In genomic region chrX:12657433-12657832, GRCh38 we compare ENCODE assay signal across 28 cellular contexts.
"Had no signal": no experiment of that assay in that cellular context is flagged by ENCODE, and none has a peak within 500 bp of the region (broad histone marks: within the 10 kb centered on the region; RNA-seq: fewer than 3 reads in every experiment).

No MANE protein-coding gene starts in this region.

- H3K9me3 Mint-ChIP-seq: natural killer cell; neural progenitor cell; stimulated activated naive CD8-positive, alpha-beta T cell treated with anti-CD3 and anti-CD28 coated beads, Interleukin-15, amount 100 ng/mL, for 72 hours had no signal

- DNase-seq: hypothalamus; immature natural killer cell; kidney; left colon; left lung; lower lobe of right lung; mammary epithelial cell; mesenchymal stem cell; natural killer cell; nephron progenitor cell; occipital lobe; ovary; right cardiac atrium; stimulated activated CD4-positive, alpha-beta T cell treated with anti-CD3 and anti-CD28 coated beads, Interleukin-12 subunit alpha, Interleukin-12 subunit beta, amount 100 ng/mL, for 4 hours; stimulated activated CD4-positive, alpha-beta T cell treated with anti-CD3 and anti-CD28 coated beads, Interleukin-15, amount 100 ng/mL, for 24 hours; stimulated activated CD4-positive, alpha-beta T cell treated with anti-CD3 and anti-CD28 coated beads, Interleukin-2, amount 100 ng/mL, for 24 hours; stimulated activated CD4-positive, alpha-beta T cell treated with anti-CD3 and anti-CD28 coated beads, Interleukin-4, amount 100 ng/mL, for 1 hour; stimulated activated naive CD4-positive, alpha-beta T cell treated with Interleukin-2 at 50 U/mL for 16 hours; stimulated activated naive CD8-positive, alpha-beta T cell treated with anti-CD3 and anti-CD28 coated beads, Interleukin-15, amount 100 ng/mL, for 72 hours; testis; thyroid gland; transverse colon; upper lobe of left lung had no signal

- H3K36me3 Mint-ChIP-seq: immature natural killer cell, mesothelial cell of epicardium, natural killer cell, neural progenitor cell had no signal

- H3K27ac Mint-ChIP-seq: immature natural killer cell, mesothelial cell of epicardium, natural killer cell, nephron progenitor cell, neural progenitor cell, progenitor cell of endocrine pancreas had no signal

- ATAC-seq: left colon, left lung, lower lobe of right lung, natural killer cell, right cardiac atrium, sciatic nerve had no signal

- H3K4me3 Mint-ChIP-seq: immature natural killer cell; mesothelial cell of epicardium; naive B cell; natural killer cell; nephron progenitor cell; neural progenitor cell; stimulated activated naive CD8-positive, alpha-beta T cell treated with anti-CD3 and anti-CD28 coated beads, Interleukin-15, amount 100 ng/mL, for 72 hours had no signal

- H3K27me3 Mint-ChIP-seq: progenitor cell of endocrine pancreas; stimulated activated naive CD8-positive, alpha-beta T cell treated with anti-CD3 and anti-CD28 coated beads, Interleukin-15, amount 100 ng/mL, for 72 hours had no signal

- H3K4me1 Mint-ChIP-seq: mesothelial cell of epicardium; natural killer cell; nephron progenitor cell; neural progenitor cell; stimulated activated naive CD8-positive, alpha-beta T cell treated with anti-CD3 and anti-CD28 coated beads, Interleukin-15, amount 100 ng/mL, for 72 hours had no signal
